In genomic region chr11:27040302-27041115, GRCh38 we compare ENCODE assay signal across 10 cellular contexts. TPM values are rescaled to one million over a fixed set of nuclear protein-coding genes. Genes with fewer than 3 reads are reported as not detected.
DNase-seq lines count a peak whose midpoint lies in the region; ATAC-seq and TF ChIP-seq lines count a peak whose summit lies in the region.
"Had no signal": no experiment of that assay in that cellular context is flagged by ENCODE, and none has a peak within 500 bp of the region (broad histone marks: within the 10 kb centered on the region; RNA-seq: fewer than 3 reads in every experiment).

Gene BBOX1, plus strand, starts transcription at chr11:27040815. Its CDS starts 14,616 bp downstream, at chr11:27055431.

- H3K27ac Mint-ChIP-seq in Calu3 (ENCODE audit: unreplicated experiment), result no peak within 1 kb of the TSS

- no peaks in the 10 kb centered on the region for H3K27me3 Mint-ChIP-seq in Calu3 (ENCODE audit: unreplicated experiment)

- peaks cover 5% of the 10 kb centered on the region for H3K9me3 Mint-ChIP-seq in Calu3 (ENCODE audit: low read depth, unreplicated experiment)

- DNase-seq in Calu3, result peak; percentile 41
- peak; percentile 62 for DNase-seq in NCI-H510A (lab: John Stamatoyannopoulos, UW)
- peak; percentile 96 for DNase-seq in epithelial cell of esophagus (ENCODE audit: low read depth)
- no peak for DNase-seq in omental fat pad (ENCODE audit: low spot score)
- DNase-seq in activated effector memory CD4-positive, alpha-beta T cell treated with anti-CD3 and anti-CD28 coated beads, Interleukin-2, amount 50 U/mL, for 16 hours, result no peak
- no peak for DNase-seq in activated T-cell treated with anti-CD3 and anti-CD28 coated beads for 4 hours
- DNase-seq in stimulated activated CD4-positive, alpha-beta T cell treated with anti-CD3 and anti-CD28 coated beads, Interleukin-2, amount 100 ng/mL, for 24 hours, result no peak
- DNase-seq: NCI-H2029, T-helper 9 cell had no signal

- no TSS peak for BruUV-seq in Calu3 (replicated peaks; lab: Mats Ljungman, UMichigan)

- no peaks in the 10 kb centered on the region for H3K36me3 Mint-ChIP-seq in Calu3 (ENCODE audit: insufficient read depth, unreplicated experiment)

- H3K4me1 Mint-ChIP-seq in Calu3 (ENCODE audit: low read depth, unreplicated experiment), result no peaks in the 10 kb centered on the region

- peak; percentile 51 for ATAC-seq in omental fat pad (ENCODE audit: low FRiP score)
- no peak for ATAC-seq in GM21576 (IDR thresholded peaks at IDR 0.05; ENCODE audit: unreplicated experiment)

- intact Hi-C loops in Calu3 (cut with micrococcal nuclease; ENCODE audit: unreplicated experiment), result no loop called here

- H3K4me3 ChIP-seq in epithelial cell of esophagus (ENCODE audit: low read length), result peak within 1 kb of the TSS; percentile 52

- no peak for TF ChIP-seq CTCF in Calu3 (IDR thresholded peaks at IDR 0.05; ENCODE audit: unreplicated experiment)
- TF ChIP-seq CTCF in epithelial cell of esophagus (IDR thresholded peaks at IDR 0.05; ENCODE audit: insufficient read depth, low read depth, low read length, missing control alignments), result no peak
- no peak for TF ChIP-seq CTCF in omental fat pad (IDR thresholded peaks at IDR 0.05)

- no peak within 1 kb of the TSS for H3K4me3 Mint-ChIP-seq in Calu3 (ENCODE audit: low read depth, unreplicated experiment)

- CTCF ChIA-PET in Calu3 (lab: Charles Lee), result no interaction called here

RNA-seq across cellular contexts. Expression of gene BBOX1, which starts in this region (rescaled TPM):
- total RNA-seq in Calu3 (2022), result not detected in 2 replicates
- not detected for total RNA-seq in omental fat pad

Comparison
In these comparisons a context has a peak if more than half of its experiments do, and no peak if none do; other contexts are left out.
1. Peak in DNase-seq in Calu3; RNA of the gene not detected or under 1 TPM.
2. Peak in ATAC-seq in omental fat pad; RNA of the gene not detected or under 1 TPM.
3. DNase-seq: peak in NCI-H510A (single experiment) and epithelial cell of esophagus (single experiment); none in omental fat pad (single experiment), activated effector memory CD4-positive, alpha-beta T cell treated with anti-CD3 and anti-CD28 coated beads, Interleukin-2, amount 50 U/mL, for 16 hours (single experiment), activated T-cell treated with anti-CD3 and anti-CD28 coated beads for 4 hours (single experiment) and stimulated activated CD4-positive, alpha-beta T cell treated with anti-CD3 and anti-CD28 coated beads, Interleukin-2, amount 100 ng/mL, for 24 hours (0 of 2).